Comparison of ENCODE assay signal across 18 cellular contexts in the genomic region with DNA sequence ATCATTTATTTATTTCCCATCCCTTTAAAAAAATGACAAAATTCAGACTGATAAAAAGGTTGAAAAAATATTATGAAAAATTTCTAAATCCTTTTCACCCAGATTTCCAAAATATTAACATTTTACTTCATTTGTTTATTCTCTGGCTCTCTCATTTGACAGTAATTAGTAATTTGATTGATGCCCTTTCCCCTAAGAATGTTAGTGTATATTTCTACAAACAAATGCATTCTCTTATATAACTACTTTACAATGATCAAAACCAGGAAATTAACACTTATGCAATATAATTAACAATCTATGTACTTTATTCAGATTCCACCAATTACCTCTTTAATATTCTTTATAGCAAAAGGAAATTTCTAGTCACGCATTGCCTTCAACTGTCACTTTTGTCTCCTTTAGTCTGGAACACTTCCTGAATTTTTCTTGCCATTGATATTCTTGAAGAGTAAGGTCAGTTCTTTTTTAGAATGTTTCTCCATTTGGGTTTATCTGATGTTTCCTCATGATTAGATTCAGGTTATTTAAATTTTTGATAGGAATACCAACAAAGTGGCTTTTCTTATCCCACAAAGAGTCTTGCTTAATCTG. TPM values are rescaled to one million over a fixed set of nuclear protein-coding genes. Genes with fewer than 3 reads are reported as not detected.
DNase-seq lines count a peak whose midpoint lies in the region; ATAC-seq lines count a peak whose summit lies in the region.
"Had no signal": no experiment of that assay in that cellular context is flagged by ENCODE, and none has a peak within 500 bp of the region (broad histone marks: within the 10 kb centered on the region; RNA-seq: fewer than 3 reads in every experiment).

No MANE protein-coding gene starts in this region.

- no peaks in the 10 kb centered on the region for H3K9me3 ChIP-seq in T-helper 17 cell (ENCODE audit: control insufficient read depth, low read length, poor library complexity, severe bottlenecking)
- H3K9me3 ChIP-seq: colonic mucosa had no signal

- H3K4me3 Mint-ChIP-seq in T-helper 17 cell = peak overlapping the region; percentile 90
- peak overlapping the region; percentile 82 to 99 (median 98) for H3K4me3 Mint-ChIP-seq in immature natural killer cell
- H3K4me3 Mint-ChIP-seq: nephron had no signal

- H3K27me3 Mint-ChIP-seq in T-helper 17 cell (no peaks in the 10 kb centered on the region), immature natural killer cell (ENCODE audit: low read depth in 3 of 3) (peaks cover 0 to 17% (median 3%) of the 10 kb centered on the region in 3 donors)

- H3K27ac Mint-ChIP-seq in T-helper 17 cell (peak overlapping the region; percentile 99), immature natural killer cell (peak overlapping the region; percentile 95 to 99 (median 96))
- H3K27ac Mint-ChIP-seq: nephron had no signal

- H3K36me3 Mint-ChIP-seq in T-helper 17 cell (ENCODE audit: low read depth) (peaks cover 19% of the 10 kb centered on the region), immature natural killer cell (peaks cover 9 to 15% (median 11%) of the 10 kb centered on the region in 3 donors)

- H3K9me3 Mint-ChIP-seq in immature natural killer cell = no peaks in the 10 kb centered on the region
- H3K9me3 Mint-ChIP-seq: nephron had no signal

- H3K4me3 ChIP-seq in GM08714 (ENCODE audit: low read length) = peak overlapping the region; percentile 67
- H3K4me3 ChIP-seq: PC-9 had no signal

- ATAC-seq in T-helper 17 cell (no peak), esophagus mucosa (no peak)
- ATAC-seq: left lobe of liver had no signal

- H3K4me1 Mint-ChIP-seq in T-helper 17 cell (peaks cover 58% of the 10 kb centered on the region), immature natural killer cell (peaks cover 72 to 84% of the 10 kb centered on the region in 2 donors)
- H3K4me1 Mint-ChIP-seq: nephron had no signal

- DNase-seq in CD1c-positive myeloid dendritic cell (ENCODE audit: extremely low spot score) (peak; percentile 63), T-helper 17 cell (no peak), immature natural killer cell (no peak), NCI-H748 treated with DMSO at 0.1 percent for 48 hours (lab: John Stamatoyannopoulos, UW) (no peak), DMS 273 (lab: John Stamatoyannopoulos, UW; ENCODE audit: unreplicated experiment) (no peak), COLO668 (lab: John Stamatoyannopoulos, UW; ENCODE audit: unreplicated experiment) (no peak)
- DNase-seq: activated CD4-positive, alpha-beta T cell treated with anti-CD3 and anti-CD28 coated beads, Interleukin-2, amount 50 U/mL, for 4 hours; amygdala; colonic mucosa; hypothalamus; NCI-H2171 treated with DMSO at 0.1 percent for 48 hours; PC-9; stimulated activated CD4-positive, alpha-beta T cell treated with anti-CD3 and anti-CD28 coated beads, Interleukin-4, amount 100 ng/mL, for 4 hours; SW 1271 had no signal

RNA-seq across cellular contexts. Expression of a gene that starts 3.9 kb away (rescaled TPM):
- total RNA-seq in T-helper 17 cell (100 to 1,000 TPM; 286 to 385 TPM), esophagus mucosa (5.1 TPM)
- polyA plus RNA-seq in immature natural killer cell = 1,000 to 10,000 TPM in 2 of 3 donors, 100 to 1,000 TPM in 1; 997 to 1,455 (median 1,434) TPM
- total RNA-seq: PC-9 had no signal

Comparison
In these comparisons a context has a peak if more than half of its experiments do, and no peak if none do; other contexts are left out.
1. RNA of a gene that starts 3.9 kb away (total RNA-seq): 286 to 385 TPM in T-helper 17 cell; 5.1 TPM in esophagus mucosa (single experiment); every median in the first group is over 10 times any median in the second.